35 cellular contexts compared by ENCODE assay signal in the genomic region with DNA sequence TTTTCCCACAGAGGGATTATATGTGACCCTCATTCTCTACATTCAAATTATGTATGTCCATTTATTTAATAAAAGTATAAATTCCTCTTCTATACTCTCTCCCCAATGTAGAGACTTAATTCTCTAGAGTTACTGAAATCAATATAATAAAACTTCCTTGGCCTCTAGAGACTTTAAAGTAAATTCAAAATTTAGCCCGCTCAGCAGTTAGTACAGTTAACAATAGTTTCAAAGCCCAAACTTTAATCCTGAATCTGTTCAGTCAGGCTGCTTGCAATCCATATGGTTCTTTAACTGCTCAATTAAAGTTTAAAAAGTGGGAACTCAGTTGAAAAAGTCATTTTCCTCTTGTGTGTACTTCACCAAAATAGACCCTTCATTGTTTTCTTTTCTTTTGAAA.
"Had no signal": no experiment of that assay in that cellular context is flagged by ENCODE, and none has a peak within 500 bp of the region (broad histone marks: within the 10 kb centered on the region; RNA-seq: fewer than 3 reads in every experiment).

No MANE protein-coding gene starts in this region.

- H3K9me3 ChIP-seq: MG63 had no signal

- H3K27me3 ChIP-seq: MG63 had no signal

- H3K36me3 ChIP-seq: MG63 had no signal

- H3K4me3 ChIP-seq: MG63 had no signal

- DNase-seq: Karpas-422, Kasumi-1, MG63, MM.1S, MV-4-11, NCI-H1048, NCI-H1092, NCI-H1092 treated with DMSO at 0.1 percent for 48 hours, NCI-H1105, NCI-H1105 treated with DMSO at 0.1 percent for 48 hours, NCI-H1417, NCI-H1417 treated with DMSO at 0.1 percent for 48 hours, NCI-H1436, NCI-H1436 treated with DMSO at 0.1 percent for 48 hours, NCI-H146, NCI-H1694, NCI-H1694 treated with DMSO at 0.1 percent for 48 hours, NCI-H187, NCI-H187 treated with DMSO at 0.1 percent for 48 hours, NCI-H1930, NCI-H2029, NCI-H2029 treated with DMSO at 0.1 percent for 48 hours, NCI-H2081, NCI-H2081 treated with DMSO at 0.1 percent for 48 hours, NCI-H2107, NCI-H2171, NCI-H2171 treated with DMSO at 0.1 percent for 48 hours, NCI-H2227 treated with DMSO at 0.1 percent for 48 hours, NCI-H226, NCI-H345, NCI-H446, NCI-H446 treated with DMSO at 0.1 percent for 48 hours, NCI-H510A, NCI-H510A treated with DMSO at 0.1 percent for 48 hours, NCI-H524 had no signal
